Comparison of ENCODE assay signal across 25 cellular contexts in the genomic region with DNA sequence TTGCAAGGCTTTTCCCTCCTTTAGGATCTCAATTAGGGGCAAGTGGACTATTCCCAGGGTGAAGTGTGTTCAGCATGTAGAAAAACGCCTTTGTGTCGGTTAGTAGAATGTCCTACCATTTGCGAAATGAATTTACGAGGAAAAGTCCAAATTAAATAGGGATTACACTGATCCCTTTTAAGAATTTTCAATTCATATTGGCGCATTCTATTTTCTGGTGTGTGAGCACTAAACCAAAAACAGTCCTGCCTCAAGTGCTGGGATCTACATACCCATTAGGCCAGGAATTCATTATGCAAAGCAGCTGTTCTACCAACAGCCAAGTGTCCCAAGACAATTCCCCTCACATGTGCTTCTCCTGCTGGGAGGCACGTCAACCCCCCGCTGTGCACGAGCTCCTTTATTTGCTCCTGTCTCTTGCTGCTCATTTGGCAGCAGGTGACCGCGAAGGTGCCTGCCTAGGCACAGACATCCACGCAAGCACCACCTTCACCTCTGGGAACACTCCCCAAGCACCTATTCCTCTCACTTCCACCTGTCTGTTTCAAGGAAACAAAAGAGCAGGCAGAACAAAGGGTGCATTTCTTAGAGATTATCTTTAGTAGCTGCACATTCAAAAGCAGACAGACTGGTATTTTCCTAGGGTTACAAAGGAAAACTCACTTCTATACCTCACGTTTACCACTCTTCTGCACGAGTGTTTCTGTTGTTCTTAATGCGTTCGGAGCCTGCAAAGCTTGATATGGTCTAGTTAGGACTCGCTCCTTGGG.
A peak's percentile ranks its signal among the peaks of the same experiment; 100 is the strongest.
DNase-seq lines count a peak whose midpoint lies in the region; ATAC-seq and TF ChIP-seq lines count a peak whose summit lies in the region.
"Had no signal": no experiment of that assay in that cellular context is flagged by ENCODE, and none has a peak within 500 bp of the region (broad histone marks: within the 10 kb centered on the region; RNA-seq: fewer than 3 reads in every experiment).

No MANE protein-coding gene starts in this region.

- no peaks in the 10 kb centered on the region for H3K9me3 Mint-ChIP-seq in activated CD8-positive, alpha-beta T cell treated with anti-CD3 and anti-CD28 coated beads, Interleukin-2, amount 10 ng/mL, durations not matched to agents 7 days and 5 days (ENCODE audit: insufficient read depth)
- H3K9me3 Mint-ChIP-seq: central memory CD8-positive, alpha-beta T cell; stimulated activated memory B cell treated with anti-CD40 and anti-IgM and Interleukin-4, amounts not matched to agents 10 μg/mL and 1 μg/mL and 100 μg/mL, for 72 hours had no signal

- H3K4me3 Mint-ChIP-seq in activated CD8-positive, alpha-beta T cell treated with anti-CD3 and anti-CD28 coated beads, Interleukin-2, amount 10 ng/mL, durations not matched to agents 7 days and 5 days = no peak overlapping the region
- H3K4me3 Mint-ChIP-seq: central memory CD8-positive, alpha-beta T cell; stimulated activated memory B cell treated with anti-CD40 and anti-IgM and Interleukin-4, amounts not matched to agents 10 μg/mL and 1 μg/mL and 100 μg/mL, for 72 hours had no signal

- peaks cover 24% of the 10 kb centered on the region for H3K27me3 Mint-ChIP-seq in activated CD8-positive, alpha-beta T cell treated with anti-CD3 and anti-CD28 coated beads, Interleukin-2, amount 10 ng/mL, durations not matched to agents 7 days and 5 days (ENCODE audit: low read depth)

- POLR2A ChIA-PET in activated CD8-positive, alpha-beta T cell treated with anti-CD3 and anti-CD28 coated beads, Interleukin-2, amount 10 ng/mL, durations not matched to agents 7 days and 5 days (lab: Charles Lee) = no interaction called here

- TF ChIP-seq POLR2A in gastrocnemius medialis (IDR thresholded peaks at IDR 0.05) = no peak

- ATAC-seq in gastrocnemius medialis = no peak
- ATAC-seq in GM21619 (IDR thresholded peaks at IDR 0.05; ENCODE audit: unreplicated experiment) = no peak
- no peak for ATAC-seq in activated CD8-positive, alpha-beta T cell treated with anti-CD3 and anti-CD28 coated beads, Interleukin-2, amount 10 ng/mL, durations not matched to agents 7 days and 5 days
- ATAC-seq: lower lobe of right lung; stimulated activated memory B cell treated with anti-CD40 and anti-IgM and Interleukin-4, amounts not matched to agents 10 μg/mL and 1 μg/mL and 100 μg/mL, for 72 hours had no signal

- H3K27me3 ChIP-seq in iPS-20b (ENCODE audit: insufficient read depth, low read length) = no peaks in the 10 kb centered on the region
- no peaks in the 10 kb centered on the region for H3K27me3 ChIP-seq in gastrocnemius medialis
- H3K27me3 ChIP-seq: ovary, sigmoid colon had no signal

- H3K36me3 ChIP-seq in iPS-20b (ENCODE audit: insufficient read depth, low read depth, low read length) (no peaks in the 10 kb centered on the region), gastrocnemius medialis (no peaks in the 10 kb centered on the region)
- H3K36me3 ChIP-seq: lower lobe of right lung, ovary, sigmoid colon, thoracic aorta had no signal

- CTCF ChIA-PET in activated CD8-positive, alpha-beta T cell treated with anti-CD3 and anti-CD28 coated beads, Interleukin-2, amount 10 ng/mL, durations not matched to agents 7 days and 5 days (lab: Charles Lee) = interaction anchor here (1.4 kb wide), 1 partner anchor 784 kb away, joined by 3 read pairs; no protein-coding TSS in a partner anchor

- in situ Hi-C loops in gastrocnemius medialis (cut with MboI; ENCODE audit: low sequenced_read_pairs in 4 of 4) = loop anchor here (5.0 to 25.0 kb wide), 3 partner anchors 788 to 796 kb away; no protein-coding TSS in a partner anchor

- H3K27ac ChIP-seq in iPS-20b (ENCODE audit: low read length) = no peak overlapping the region
- no peak overlapping the region for H3K27ac ChIP-seq in gastrocnemius medialis
- H3K27ac ChIP-seq: lower lobe of right lung, ovary, sigmoid colon, thoracic aorta had no signal

- no peak for TF ChIP-seq CTCF in gastrocnemius medialis (IDR thresholded peaks at IDR 0.05 in 4 of 5, conservative IDR thresholded peaks at IDR 0.05 in 1 of 5)

- H3K4me3 ChIP-seq in iPS-20b (ENCODE audit: low read length) (peak overlapping the region; percentile 19; the same call in 1 of the 2 replicates), gastrocnemius medialis (no peak overlapping the region)
- H3K4me3 ChIP-seq: lower lobe of right lung, ovary, sigmoid colon, thoracic aorta had no signal

- no peak overlapping the region for H3K27ac Mint-ChIP-seq in activated CD8-positive, alpha-beta T cell treated with anti-CD3 and anti-CD28 coated beads, Interleukin-2, amount 10 ng/mL, durations not matched to agents 7 days and 5 days
- H3K27ac Mint-ChIP-seq: CD14-positive monocyte; stimulated activated memory B cell treated with anti-CD40 and anti-IgM and Interleukin-4, amounts not matched to agents 10 μg/mL and 1 μg/mL and 100 μg/mL, for 72 hours had no signal

- H3K36me3 Mint-ChIP-seq in activated CD8-positive, alpha-beta T cell treated with anti-CD3 and anti-CD28 coated beads, Interleukin-2, amount 10 ng/mL, durations not matched to agents 7 days and 5 days (ENCODE audit: low read depth) = no peaks in the 10 kb centered on the region
- H3K36me3 Mint-ChIP-seq: CD14-positive monocyte; stimulated activated memory B cell treated with anti-CD40 and anti-IgM and Interleukin-4, amounts not matched to agents 10 μg/mL and 1 μg/mL and 100 μg/mL, for 72 hours had no signal

- H3K9me3 ChIP-seq in iPS-20b (ENCODE audit: insufficient read depth, low read depth, low read length) (no peaks in the 10 kb centered on the region), gastrocnemius medialis (no peaks in the 10 kb centered on the region)
- H3K9me3 ChIP-seq: lower lobe of right lung, ovary, sigmoid colon, thoracic aorta had no signal

- no peak overlapping the region; the same call in 1 of the 2 replicates for H3K9ac ChIP-seq in iPS-20b (ENCODE audit: low read depth, low read length)

- peaks cover 1% of the 10 kb centered on the region for H3K4me1 Mint-ChIP-seq in activated CD8-positive, alpha-beta T cell treated with anti-CD3 and anti-CD28 coated beads, Interleukin-2, amount 10 ng/mL, durations not matched to agents 7 days and 5 days (ENCODE audit: low read depth)
- H3K4me1 Mint-ChIP-seq: central memory CD8-positive, alpha-beta T cell; stimulated activated memory B cell treated with anti-CD40 and anti-IgM and Interleukin-4, amounts not matched to agents 10 μg/mL and 1 μg/mL and 100 μg/mL, for 72 hours had no signal

- DNase-seq in COR-L47 (lab: John Stamatoyannopoulos, UW) = peak; percentile 12
- peak; percentile 77 for DNase-seq in NCI-H1048 (lab: John Stamatoyannopoulos, UW)
- DNase-seq in NCI-H526 treated with DMSO at 0.1 percent for 48 hours (lab: John Stamatoyannopoulos, UW) = peak; percentile 90
- DNase-seq in NCI-H1694 (lab: John Stamatoyannopoulos, UW) = no peak
- DNase-seq in gastrocnemius medialis = no peak
- no peak for DNase-seq in activated CD8-positive, alpha-beta T cell treated with anti-CD3 and anti-CD28 coated beads, Interleukin-2, amount 10 ng/mL, durations not matched to agents 7 days and 5 days
- DNase-seq: ACHN; activated CD4-positive, alpha-beta T cell treated with anti-CD3 and anti-CD28 coated beads, Interleukin-2, amount 50 U/mL, for 1 hour; activated CD8-positive, alpha-beta memory T cell treated with anti-CD3 and anti-CD28 coated beads, Interleukin-2, amount 50 U/mL, for 48 hours; DND-41; Kasumi-1; lower lobe of right lung; NCI-H1105 treated with DMSO at 0.1 percent for 48 hours; NCI-H446 treated with DMSO at 0.1 percent for 48 hours; OCI-M1; ovary; SHP77; sigmoid colon; T-helper 1 cell had no signal

- intact Hi-C loops in gastrocnemius medialis (cut with DNase I; ENCODE audit: low total_unique reads) = no loop called here

- H3K4me1 ChIP-seq in iPS-20b (ENCODE audit: insufficient read depth, low read length) (peaks cover 14% of the 10 kb centered on the region), gastrocnemius medialis (no peaks in the 10 kb centered on the region)
- H3K4me1 ChIP-seq: lower lobe of right lung, sigmoid colon had no signal

Comparison
In these comparisons a context has a peak if more than half of its experiments do, and no peak if none do; other contexts are left out.
1. DNase-seq: peak in COR-L47 (single experiment), NCI-H1048 (single experiment) and NCI-H526 treated with DMSO at 0.1 percent for 48 hours (single experiment); none in NCI-H1694 (single experiment), gastrocnemius medialis (0 of 2) and activated CD8-positive, alpha-beta T cell treated with anti-CD3 and anti-CD28 coated beads, Interleukin-2, amount 10 ng/mL, durations not matched to agents 7 days and 5 days (single experiment).